Comparison of ENCODE assay signal across 8 cellular contexts in the genomic region with DNA sequence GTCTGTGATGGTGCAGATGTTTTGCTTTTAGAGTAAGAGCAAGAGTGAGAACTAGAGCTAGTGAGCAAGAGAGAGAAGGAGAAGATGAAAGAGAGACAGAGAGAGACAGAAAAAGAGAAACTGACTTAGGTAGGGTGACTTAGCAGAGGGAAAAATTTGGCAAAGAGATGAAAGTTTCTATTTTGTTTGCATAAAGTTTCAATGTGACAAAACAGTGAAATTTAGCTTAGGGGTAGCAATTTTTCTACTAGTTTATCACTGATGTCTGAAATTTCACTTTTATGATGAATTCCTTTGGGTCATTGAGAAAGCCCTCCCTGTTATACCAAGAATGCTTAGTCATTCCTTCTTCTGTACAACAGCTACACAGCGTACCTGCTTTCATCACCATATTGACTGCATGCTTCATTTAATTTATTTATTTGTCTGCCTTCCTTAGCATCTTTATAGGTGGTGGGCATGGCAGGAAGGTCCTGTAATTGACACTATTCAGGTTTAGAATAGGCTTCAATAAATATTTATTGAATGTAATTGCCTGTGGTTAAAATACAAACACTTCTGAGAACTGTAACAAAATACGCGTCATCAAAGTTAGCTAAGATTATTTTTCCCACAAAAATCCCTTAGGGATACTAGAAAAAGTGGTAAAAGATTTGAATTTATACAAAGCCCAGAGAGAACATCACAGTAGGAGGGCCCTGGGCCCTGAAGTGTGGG. TPM values are rescaled to one million over a fixed set of nuclear protein-coding genes. Genes with fewer than 3 reads are reported as not detected.
DNase-seq lines count a peak whose midpoint lies in the region; ATAC-seq and TF ChIP-seq lines count a peak whose summit lies in the region.

No MANE protein-coding gene starts in this region.

- intact Hi-C loops in activated naive CD4-positive, alpha-beta T cell treated with anti-CD3 and anti-CD28 coated beads for 36 hours (cut with micrococcal nuclease): loop anchor here (1.0 to 5.0 kb wide), 7 partner anchors 19 to 1320 kb away; a partner anchor contains a TSS
- intact Hi-C loops in left ventricle myocardium superior (cut with micrococcal nuclease): no loop called here

- H3K36me3 Mint-ChIP-seq in activated naive CD4-positive, alpha-beta T cell treated with anti-CD3 and anti-CD28 coated beads for 36 hours (ENCODE audit: low read depth): no peaks in the 10 kb centered on the region

- no peaks in the 10 kb centered on the region for H4K20me1 ChIP-seq in OCI-LY1 (ENCODE audit: insufficient read depth, low read length)

- H3K4me1 Mint-ChIP-seq in activated naive CD4-positive, alpha-beta T cell treated with anti-CD3 and anti-CD28 coated beads for 36 hours (ENCODE audit: low read depth): peaks cover 41% of the 10 kb centered on the region

- no peaks in the 10 kb centered on the region for H3K27me3 Mint-ChIP-seq in activated naive CD4-positive, alpha-beta T cell treated with anti-CD3 and anti-CD28 coated beads for 36 hours (ENCODE audit: low read depth)

- no peaks in the 10 kb centered on the region for H3K79me2 ChIP-seq in OCI-LY1 (ENCODE audit: insufficient read depth, low read length)

- no peak overlapping the region for H2AFZ ChIP-seq in OCI-LY1 (ENCODE audit: low read length)

- ATAC-seq in HG02610 (IDR thresholded peaks at IDR 0.05; ENCODE audit: unreplicated experiment) (peak; percentile 78), left ventricle myocardium superior (peak; percentile 41)

- peaks cover 28% of the 10 kb centered on the region for H3K4me1 ChIP-seq in OCI-LY1 (ENCODE audit: insufficient read depth, low read length, severe bottlenecking)

- CTCF ChIA-PET in activated naive CD4-positive, alpha-beta T cell treated with anti-CD3 and anti-CD28 coated beads for 36 hours (lab: Charles Lee): interaction anchor here (0.7 to 1.1 kb wide), 4 partner anchors 21 to 195 kb away, joined by 3 read pairs; no protein-coding TSS in a partner anchor

- H3K4me3 ChIP-seq in OCI-LY1 (ENCODE audit: low read depth, low read length, poor library complexity, severe bottlenecking): no peak overlapping the region

- no peak overlapping the region for H3K9ac ChIP-seq in OCI-LY1 (ENCODE audit: low read length)

- no peaks in the 10 kb centered on the region for H3K9me3 Mint-ChIP-seq in activated naive CD4-positive, alpha-beta T cell treated with anti-CD3 and anti-CD28 coated beads for 36 hours

- H3K36me3 ChIP-seq in OCI-LY1 (ENCODE audit: insufficient read depth, low read length): no peaks in the 10 kb centered on the region

- peak overlapping the region; percentile 19 for H3K27ac ChIP-seq in OCI-LY1 (ENCODE audit: low read depth, low read length, poor library complexity, severe bottlenecking)

- H3K27me3 ChIP-seq in OCI-LY1 (ENCODE audit: insufficient read depth, low read length): no peaks in the 10 kb centered on the region

- no peak overlapping the region; the same call in 1 of the 2 replicates for H3K4me2 ChIP-seq in OCI-LY1 (ENCODE audit: low read length)

- no peak for TF ChIP-seq CTCF in OCI-LY1 (IDR thresholded peaks at IDR 0.05; ENCODE audit: low read length)

- no peak overlapping the region for H3K4me3 Mint-ChIP-seq in activated naive CD4-positive, alpha-beta T cell treated with anti-CD3 and anti-CD28 coated beads for 36 hours

- no peak for DNase-seq in activated naive CD4-positive, alpha-beta T cell treated with anti-CD3 and anti-CD28 coated beads for 36 hours
- DNase-seq in activated naive CD4-positive, alpha-beta T cell treated with Interleukin-2 at 50 U/mL for 16 hours: no peak
- DNase-seq in left ventricle myocardium superior (no peak), DMS153 (lab: John Stamatoyannopoulos, UW) (no peak), DMS153 treated with DMSO at 0.1 percent for 48 hours (lab: John Stamatoyannopoulos, UW; ENCODE audit: unreplicated experiment) (no peak)
- no peak for DNase-seq in stimulated activated naive CD4-positive, alpha-beta T cell treated with Interleukin-2 at 50 U/mL for 16 hours (lab: John Stamatoyannopoulos, UW)

- no peaks in the 10 kb centered on the region; the same call in 1 of the 2 replicates for H3F3A ChIP-seq in OCI-LY1 (ENCODE audit: insufficient read depth, low read length)

- H3K9me3 ChIP-seq in OCI-LY1 (ENCODE audit: low read length): no peaks in the 10 kb centered on the region

- H3K9me2 ChIP-seq in OCI-LY1 (ENCODE audit: low read depth, low read length): no peaks in the 10 kb centered on the region

- peak overlapping the region; percentile 66 for H3K27ac Mint-ChIP-seq in activated naive CD4-positive, alpha-beta T cell treated with anti-CD3 and anti-CD28 coated beads for 36 hours

RNA-seq across cellular contexts. Expression of a gene that starts 19.9 kb away (rescaled TPM):
- total RNA-seq in activated naive CD4-positive, alpha-beta T cell treated with anti-CD3 and anti-CD28 coated beads for 36 hours: 10 to 100 TPM; 19.1 to 22.2 TPM
- total RNA-seq in left ventricle myocardium superior: 20.3 TPM
